18 cellular contexts compared by ENCODE assay signal in genomic region chr1:231049121-231049979, GRCh38. TPM values are rescaled to one million over a fixed set of nuclear protein-coding genes. Genes with fewer than 3 reads are reported as not detected.
A peak's percentile ranks its signal among the peaks of the same experiment; 100 is the strongest.
DNase-seq lines count a peak whose midpoint lies in the region; ATAC-seq, FAIRE-seq and TF ChIP-seq lines count a peak whose summit lies in the region.
"Had no signal": no experiment of that assay in that cellular context is flagged by ENCODE, and none has a peak within 500 bp of the region (broad histone marks: within the 10 kb centered on the region; RNA-seq: fewer than 3 reads in every experiment).

No MANE protein-coding gene starts in this region.

- H3K4me3 ChIP-seq in HepG2 (replicated peaks in 1 of 3; ENCODE audit: insufficient read depth in 1 of 3, low read depth in 2 of 3, low read length in 3 of 3) (no peak overlapping the region), right lobe of liver (no peak overlapping the region), upper lobe of right lung (no peak overlapping the region), body of pancreas (no peak overlapping the region)
- H3K4me3 ChIP-seq: GM23338 had no signal

- intact Hi-C loops in HepG2 (cut with micrococcal nuclease; ENCODE audit: unreplicated experiment) (no loop called here), right lobe of liver (cut with DNase I) (no loop called here), upper lobe of right lung (cut with DNase I) (no loop called here), body of pancreas (cut with DNase I) (no loop called here)

- DNase-seq in HepG2 (ENCODE audit: low spot score) (no peak), right lobe of liver (no peak), NCI-H510A treated with DMSO at 0.1 percent for 48 hours (lab: John Stamatoyannopoulos, UW) (peak; percentile 44), erythroblast (lab: John Stamatoyannopoulos, UW) (peak; percentile 63 to 69), upper lobe of right lung (no peak), SKM-1 (lab: John Stamatoyannopoulos, UW; ENCODE audit: unreplicated experiment) (no peak), body of pancreas (no peak), DMS79 treated with DMSO at 0.1 percent for 48 hours (lab: John Stamatoyannopoulos, UW) (no peak)
- DNase-seq: CD4-positive, alpha-beta T cell; Karpas-422; MV-4-11; NCI-H1436; NCI-H2107; NCI-H82 had no signal

- H3K9me3 ChIP-seq in HepG2 (ENCODE audit: low read length) (peaks cover 12% of the 10 kb centered on the region), right lobe of liver (no peaks in the 10 kb centered on the region), upper lobe of right lung (no peaks in the 10 kb centered on the region), body of pancreas (no peaks in the 10 kb centered on the region)

- TF ChIP-seq POLR2A in HepG2 (IDR thresholded peaks at IDR 0.05; ENCODE audit: insufficient read depth in 1 of 2, low read depth in 2 of 2, low read length in 2 of 2): no peak
- no peak for TF ChIP-seq POLR2A in right lobe of liver (IDR thresholded peaks at IDR 0.05)
- TF ChIP-seq POLR2A in erythroblast (IDR thresholded peaks at IDR 0.05; ENCODE audit: low read length): no peak
- TF ChIP-seq POLR2A in body of pancreas (IDR thresholded peaks at IDR 0.05): no peak

- POLR2A ChIA-PET in HepG2 (lab: Yijun Ruan, JAX): no interaction called here

- no peak for TF ChIP-seq RAD21 in HepG2 (CRISPR knock-in tag; IDR thresholded peaks at IDR 0.05)

- no peak overlapping the region for H3K4me2 ChIP-seq in HepG2 (ENCODE audit: low read depth, low read length)
- H3K4me2 ChIP-seq: GM23338 had no signal

- H3K79me2 ChIP-seq in HepG2 (ENCODE audit: insufficient read depth, low read length): no peaks in the 10 kb centered on the region

- in situ Hi-C loops in HepG2 (cut with HindIII; ENCODE audit: extremely low pct_ligation_motif_present, low pct_unique_long_range_greater_than_20kb): no loop called here

- FAIRE-seq in HepG2 (lab: Jason Lieb, UNC): no peak
- FAIRE-seq: D721Med had no signal

- no peak for TF ChIP-seq CTCF in HepG2 (CRISPR knock-in tag; IDR thresholded peaks at IDR 0.05)
- no peak for TF ChIP-seq CTCF in right lobe of liver (IDR thresholded peaks at IDR 0.05)
- no peak for TF ChIP-seq CTCF in upper lobe of right lung (IDR thresholded peaks at IDR 0.05)
- no peak for TF ChIP-seq CTCF in body of pancreas (IDR thresholded peaks at IDR 0.05)

- no peak for TF ChIP-seq EP300 in HepG2 (IDR thresholded peaks at IDR 0.05; ENCODE audit: low read depth in 2 of 2, low read length in 2 of 2)
- TF ChIP-seq EP300 in HepG2 (CRISPR knock-in tag; IDR thresholded peaks at IDR 0.05; ENCODE audit: borderline replicate concordance): no peak

- no peak overlapping the region for H3K9ac ChIP-seq in HepG2 (ENCODE audit: insufficient read depth, low read depth, low read length)

- no peaks in the 10 kb centered on the region for H4K20me1 ChIP-seq in HepG2 (ENCODE audit: insufficient read depth, low read length)

- no peak for ATAC-seq in HepG2
- no peak for ATAC-seq in right lobe of liver
- peak; percentile 82 for ATAC-seq in upper lobe of right lung
- ATAC-seq in body of pancreas: no peak
- ATAC-seq: GM23338 had no signal

- no TSS peak for BruUV-seq in HepG2 (replicated peaks; lab: Mats Ljungman, UMichigan)

- CTCF ChIA-PET in HepG2 (lab: Yijun Ruan, JAX; ENCODE audit: low intra/inter-chr PET ratio, low total read pairs): no interaction called here

- WGBS in HepG2 (ENCODE audit: low lambda C conversion rate): 19% methylated on average over 10 of the region's 10 CpGs
- WGBS in right lobe of liver (ENCODE audit: insufficient coverage, low coverage, low lambda C conversion rate, missing lambda C conversion rate): 49% methylated on average over 10 of the region's 10 CpGs
- 49 to 55% methylated on average over 10 of the region's 10 CpGs for WGBS in body of pancreas, 2 donors

- H3K27me3 ChIP-seq in HepG2 (ENCODE audit: control insufficient read depth in 1 of 2, insufficient read depth in 2 of 2, low read length in 2 of 2): peaks cover 1 to 7% of the 10 kb centered on the region in 2 experiments; a peak in 3 of 5 replicates
- H3K27me3 ChIP-seq in right lobe of liver: no peaks in the 10 kb centered on the region
- H3K27me3 ChIP-seq in upper lobe of right lung: no peaks in the 10 kb centered on the region
- H3K27me3 ChIP-seq in body of pancreas: no peaks in the 10 kb centered on the region

- H3K27ac ChIP-seq in HepG2 (ENCODE audit: extremely low read length, insufficient read depth, low read length): no peak overlapping the region
- H3K27ac ChIP-seq in right lobe of liver: no peak overlapping the region
- no peak overlapping the region for H3K27ac ChIP-seq in upper lobe of right lung
- H3K27ac ChIP-seq in body of pancreas: no peak overlapping the region
- H3K27ac ChIP-seq: HL-60, RWPE1 had no signal

- H3K36me3 ChIP-seq in HepG2 (replicated peaks in 1 of 2; ENCODE audit: control insufficient read depth in 1 of 2, insufficient read depth in 2 of 2, low read length in 2 of 2) (no peaks in the 10 kb centered on the region), right lobe of liver (no peaks in the 10 kb centered on the region), upper lobe of right lung (no peaks in the 10 kb centered on the region), body of pancreas (replicated peaks in 1 of 2; ENCODE audit: insufficient read depth in 1 of 2, low read depth in 2 of 2) (no peaks in the 10 kb centered on the region)

- H2AFZ ChIP-seq in HepG2 (ENCODE audit: low read length): no peak overlapping the region
- H2AFZ ChIP-seq: GM23338 had no signal

- H3K4me1 ChIP-seq in HepG2 (ENCODE audit: insufficient read depth, low read length) (peaks cover 16% of the 10 kb centered on the region), right lobe of liver (peaks cover 0 to 15% (median 8%) of the 10 kb centered on the region in 4 donors), upper lobe of right lung (peaks cover 24% of the 10 kb centered on the region), body of pancreas (peaks cover 13% of the 10 kb centered on the region)

TF ChIP-seq in HepG2, 621 proteins besides CTCF, POLR2A, EP300 and RAD21 (continues in another document):
- TF ChIP-seq ZNF777 (CRISPR knock-in tag; IDR thresholded peaks at IDR 0.05) (no peak), ZEB1 (IDR thresholded peaks at IDR 0.05; ENCODE audit: insufficient replicate concordance, low read depth) (no peak), ZNF121 (CRISPR knock-in tag; IDR thresholded peaks at IDR 0.05) (no peak), ATF7 (IDR thresholded peaks at IDR 0.05) (peak; percentile 44), ATF7 (CRISPR knock-in tag; IDR thresholded peaks at IDR 0.05) (no peak), KAT2B (IDR thresholded peaks at IDR 0.05; ENCODE audit: borderline replicate concordance, low read depth, low read length) (no peak), CEBPB (IDR thresholded peaks at IDR 0.05; ENCODE audit: borderline replicate concordance, low read depth, low read length) (peak; percentile 79), MAFK (conservative IDR thresholded peaks at IDR 0.05 in 1 of 2, IDR thresholded peaks at IDR 0.05 in 1 of 2; ENCODE audit: low read length in 2 of 2) (0 out of 4 replicates have a peak, but pooled peaks of 1 of the 2 experiments have one; percentile 4), YEATS4 (CRISPR knock-in tag; IDR thresholded peaks at IDR 0.05; ENCODE audit: borderline replicate concordance) (no peak), CEBPG (CRISPR knock-in tag; IDR thresholded peaks at IDR 0.05) (peak; percentile 55; the same call in 1 of the 2 replicates)
- TF ChIP-seq, protein P1, sequence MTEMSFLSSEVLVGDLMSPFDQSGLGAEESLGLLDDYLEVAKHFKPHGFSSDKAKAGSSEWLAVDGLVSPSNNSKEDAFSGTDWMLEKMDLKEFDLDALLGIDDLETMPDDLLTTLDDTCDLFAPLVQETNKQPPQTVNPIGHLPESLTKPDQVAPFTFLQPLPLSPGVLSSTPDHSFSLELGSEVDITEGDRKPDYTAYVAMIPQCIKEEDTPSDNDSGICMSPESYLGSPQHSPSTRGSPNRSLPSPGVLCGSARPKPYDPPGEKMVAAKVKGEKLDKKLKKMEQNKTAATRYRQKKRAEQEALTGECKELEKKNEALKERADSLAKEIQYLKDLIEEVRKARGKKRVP (CRISPR knock-in tag; IDR thresholded peaks at IDR 0.05): peak in 1 of 2 experiments; percentile 76; a peak in 2 of 4 replicates

RNA-seq across cellular contexts. Expression of gene FAM89A, which starts 9.3 kb away (rescaled TPM):
- total RNA-seq in HepG2 (2016; rRNA removed; fragmentation: Illumina TruSeq; extraction: Trizol) (0.17 and 0.35 TPM in 2 replicates), right lobe of liver (10 to 100 TPM in 2 of 6 experiments, 1 to 10 TPM in 4; 3.7 to 12.8 (median 6.8) TPM), upper lobe of right lung (41.4 TPM), body of pancreas (10 to 100 TPM; 14.3 to 35.3 TPM)
- total RNA-seq in HepG2 (2016; cell fraction: cytosol; rRNA removed; fragmentation: Illumina TruSeq; extraction: Trizol; ENCODE audit: low read depth): 0.51 and 0.53 TPM in 2 replicates
- total RNA-seq in HepG2 (2016; cell fraction: insoluble cytoplasmic fraction; rRNA removed; fragmentation: Illumina TruSeq; extraction: Trizol): 0.40 and 0.45 TPM in 2 replicates
- 0.56 and 0.83 TPM in 2 replicates for total RNA-seq in HepG2 (2016; cell fraction: membrane; rRNA removed; fragmentation: Illumina TruSeq; extraction: Trizol)
- not detected in 2 replicates for total RNA-seq in HepG2 (2016; cell fraction: nucleus; rRNA removed; fragmentation: Illumina TruSeq; extraction: Trizol)
- polyA plus RNA-seq in HepG2 (2011; rRNA removed): 0.43 and 0.44 TPM in 2 replicates
- polyA plus RNA-seq in HepG2 (2011; cell fraction: cytosol; rRNA removed): 0.21 and 0.24 TPM in 2 replicates
- polyA plus RNA-seq in HepG2 (2011; cell fraction: nucleus; rRNA removed): 0.23 TPM in 1 of 2 replicates, not detected in the other
- 0.09 TPM in 1 of 2 replicates, not detected in the other for polyA plus RNA-seq in HepG2 (2012)
- polyA plus RNA-seq in HepG2 (2016; cell fraction: cytosol; fragmentation: Illumina TruSeq; extraction: Trizol; ENCODE audit: low read depth): 0.51 and 0.53 TPM in 2 replicates
- 0.31 TPM in 1 of 2 replicates, not detected in the other for polyA plus RNA-seq in HepG2 (2016; cell fraction: insoluble cytoplasmic fraction; fragmentation: Illumina TruSeq; extraction: Trizol; ENCODE audit: low read depth)
- 0.43 and 0.53 TPM in 2 replicates for polyA plus RNA-seq in HepG2 (2016; cell fraction: membrane; fragmentation: Illumina TruSeq; extraction: Trizol; ENCODE audit: low read depth)
- polyA plus RNA-seq in HepG2 (2016; cell fraction: nucleus; fragmentation: Illumina TruSeq; extraction: Trizol; ENCODE audit: insufficient read depth, low read depth): not detected in 2 replicates
- 0.18 TPM in 1 of 2 replicates, not detected in the other for polyA minus RNA-seq in HepG2 (2011; rRNA and poly(A)+ RNA removed; ENCODE audit: low replicate concordance)
- not detected in 2 replicates for polyA minus RNA-seq in HepG2 (2011; cell fraction: cytosol; rRNA and poly(A)+ RNA removed)
- polyA minus RNA-seq in HepG2 (2011; cell fraction: nucleus; rRNA and poly(A)+ RNA removed): 0.37 TPM in 1 of 2 replicates, not detected in the other

Comparison
In these comparisons a context has a peak if more than half of its experiments do, and no peak if none do; other contexts are left out.
1. DNase-seq: peak in NCI-H510A treated with DMSO at 0.1 percent for 48 hours (single experiment) and erythroblast (2 of 2); none in HepG2 (single experiment), right lobe of liver (0 of 3), upper lobe of right lung (single experiment), SKM-1 (single experiment), body of pancreas (0 of 4) and DMS79 treated with DMSO at 0.1 percent for 48 hours (single experiment).